In genomic region chr10:1054684-1055083, GRCh38 we compare ENCODE assay signal across 11 cellular contexts. TPM values are rescaled to one million over a fixed set of nuclear protein-coding genes. Genes with fewer than 3 reads are reported as not detected.
DNase-seq lines count a peak whose midpoint lies in the region; ATAC-seq and TF ChIP-seq lines count a peak whose summit lies in the region.
"Had no signal": no experiment of that assay in that cellular context is flagged by ENCODE, and none has a peak within 500 bp of the region (broad histone marks: within the 10 kb centered on the region; RNA-seq: fewer than 3 reads in every experiment).

No MANE protein-coding gene starts in this region.

- peaks cover 25% of the 10 kb centered on the region for H3K4me1 Mint-ChIP-seq in MCF 10A (ENCODE audit: insufficient read depth, unreplicated experiment)
- peaks cover 74% of the 10 kb centered on the region for H3K4me1 Mint-ChIP-seq in activated B cell treated with CpG ODN at 0.5 μM for 24 hours
- peaks cover 36% of the 10 kb centered on the region for H3K4me1 Mint-ChIP-seq in glutamatergic neuron (ENCODE audit: low read depth, unreplicated experiment)

- no peaks in the 10 kb centered on the region for H3K27me3 ChIP-seq in breast epithelium
- no peaks in the 10 kb centered on the region for H3K27me3 ChIP-seq in thoracic aorta (replicated peaks; ENCODE audit: insufficient read depth)

- TF ChIP-seq CTCF in MCF 10A (IDR thresholded peaks at IDR 0.05; ENCODE audit: unreplicated experiment), result no peak
- TF ChIP-seq CTCF in breast epithelium (IDR thresholded peaks at IDR 0.05), result no peak
- TF ChIP-seq CTCF in activated B cell treated with CpG ODN at 0.5 μM for 24 hours (IDR thresholded peaks at IDR 0.05), result no peak
- no peak for TF ChIP-seq CTCF in glutamatergic neuron (IDR thresholded peaks at IDR 0.05; ENCODE audit: partially characterized antibody, unreplicated experiment)
- TF ChIP-seq CTCF in thoracic aorta (IDR thresholded peaks at IDR 0.05), result no peak

- DNase-seq in MCF 10A (ENCODE audit: unreplicated experiment) (peak; percentile 55), breast epithelium (ENCODE audit: low spot score in 2 of 2) (no peak), activated B cell treated with CpG ODN at 0.5 μM for 24 hours (no peak), glutamatergic neuron (no peak), thoracic aorta (ENCODE audit: low spot score) (no peak), G401 (ENCODE audit: low spot score) (no peak)
- DNase-seq: DMS79 treated with DMSO at 0.1 percent for 48 hours; NCI-H146; stimulated activated CD4-positive, alpha-beta T cell treated with anti-CD3 and anti-CD28 coated beads, Interleukin-15, amount 100 ng/mL, for 24 hours had no signal

- H3K36me3 Mint-ChIP-seq in MCF 10A (ENCODE audit: insufficient read depth, unreplicated experiment), result peaks cover 21% of the 10 kb centered on the region
- peaks cover 53% of the 10 kb centered on the region for H3K36me3 Mint-ChIP-seq in activated B cell treated with CpG ODN at 0.5 μM for 24 hours (ENCODE audit: low read depth)
- H3K36me3 Mint-ChIP-seq in glutamatergic neuron (ENCODE audit: unreplicated experiment), result no peaks in the 10 kb centered on the region

- H3K4me1 ChIP-seq in breast epithelium (peaks cover 0 to 13% of the 10 kb centered on the region in 2 donors), thoracic aorta (ENCODE audit: control insufficient read depth in 1 of 2, low read depth in 2 of 2) (peaks cover 24 to 54% of the 10 kb centered on the region in 2 donors)

- H3K9me3 ChIP-seq in breast epithelium (no peaks in the 10 kb centered on the region), thoracic aorta (no peaks in the 10 kb centered on the region)

- H3K4me3 Mint-ChIP-seq in MCF 10A (ENCODE audit: unreplicated experiment) (peak overlapping the region; percentile 99), activated B cell treated with CpG ODN at 0.5 μM for 24 hours (peak overlapping the region; percentile 62), glutamatergic neuron (ENCODE audit: unreplicated experiment) (peak overlapping the region; percentile 95)

- H3K36me3 ChIP-seq in breast epithelium (no peaks in the 10 kb centered on the region), thoracic aorta (no peaks in the 10 kb centered on the region)

- POLR2A ChIA-PET in MCF 10A (lab: Yijun Ruan, JAX), result interaction anchor here (0.6 to 11.5 kb wide), 6 partner anchors 11 to 681 kb away, joined by 3 to 217 read pairs (median 15); partner anchors contain the start of gene GTPBP4
- POLR2A ChIA-PET in activated B cell treated with CpG ODN at 0.5 μM for 24 hours (lab: Charles Lee), result no interaction called here

- intact Hi-C loops in MCF 10A (cut with micrococcal nuclease) (no loop called here), breast epithelium (cut with DNase I; ENCODE audit: low total_unique reads) (no loop called here), activated B cell treated with CpG ODN at 0.5 μM for 24 hours (cut with micrococcal nuclease) (loop anchor here (5.0 kb wide), 1 partner anchor 917 kb away; the partner anchor contains the start of gene ZMYND11)

- H3K9me3 Mint-ChIP-seq in MCF 10A (ENCODE audit: unreplicated experiment), result no peaks in the 10 kb centered on the region
- no peaks in the 10 kb centered on the region for H3K9me3 Mint-ChIP-seq in activated B cell treated with CpG ODN at 0.5 μM for 24 hours
- H3K9me3 Mint-ChIP-seq in glutamatergic neuron (ENCODE audit: unreplicated experiment), result peaks cover 3% of the 10 kb centered on the region

- H3K4me3 ChIP-seq in breast epithelium (peak overlapping the region in 1 of 3 donors; percentile 93), thoracic aorta (peak overlapping the region; percentile 92)

- CTCF ChIA-PET in MCF 10A (lab: Yijun Ruan, JAX), result interaction anchor here (0.9 kb wide), 1 partner anchor 11 kb away, joined by 7 read pairs; no protein-coding TSS in a partner anchor
- CTCF ChIA-PET in activated B cell treated with CpG ODN at 0.5 μM for 24 hours (lab: Charles Lee), result no interaction called here

- ATAC-seq in activated B cell treated with CpG ODN at 0.5 μM for 24 hours (ENCODE audit: low read depth) (no peak), thoracic aorta (ENCODE audit: insufficient number of reproducible peaks, low FRiP score, low read depth) (no peak), GM19452 (IDR thresholded peaks at IDR 0.05; ENCODE audit: unreplicated experiment) (no peak), GM19023 (IDR thresholded peaks at IDR 0.05; ENCODE audit: unreplicated experiment) (no peak)

- BruUV-seq in MCF 10A (replicated peaks; lab: Mats Ljungman, UMichigan), result no TSS peak

- H3K27me3 Mint-ChIP-seq in MCF 10A (ENCODE audit: insufficient read depth, unreplicated experiment) (no peaks in the 10 kb centered on the region), activated B cell treated with CpG ODN at 0.5 μM for 24 hours (no peaks in the 10 kb centered on the region), glutamatergic neuron (ENCODE audit: unreplicated experiment) (peaks cover 6% of the 10 kb centered on the region)

- in situ Hi-C loops in G401 (cut with HindIII; ENCODE audit: low sequenced_read_pairs), result no loop called here

- H3K27ac ChIP-seq in breast epithelium (no peak overlapping the region), thoracic aorta (peak overlapping the region in 1 of 2 donors; percentile 98)

- H3K27ac Mint-ChIP-seq in MCF 10A (ENCODE audit: low read depth, unreplicated experiment), result peak overlapping the region; percentile 95
- H3K27ac Mint-ChIP-seq in activated B cell treated with CpG ODN at 0.5 μM for 24 hours, result peak overlapping the region; percentile 46
- H3K27ac Mint-ChIP-seq in glutamatergic neuron (ENCODE audit: unreplicated experiment), result no peak overlapping the region

- TF ChIP-seq POLR2A in breast epithelium (IDR thresholded peaks at IDR 0.05), result no peak

RNA-seq across cellular contexts. Expression of gene WDR37, which starts 1.5 kb away (rescaled TPM):
- total RNA-seq in MCF 10A (2022), result 14.2 and 18.2 TPM in 2 replicates
- 10 to 100 TPM; 13.9 to 18.0 (median 14.4) TPM for total RNA-seq in breast epithelium
- 16.2 and 20.0 TPM in 2 replicates for total RNA-seq in activated B cell treated with CpG ODN at 0.5 μM for 24 hours
- total RNA-seq in glutamatergic neuron (ENCODE audit: unreplicated experiment), result 27.8 TPM
- total RNA-seq in thoracic aorta, result 10 to 100 TPM; 18.3 to 24.6 TPM
- total RNA-seq in G401 (2014; rRNA removed; shearing (Covaris generic)), result 8.7 and 12.6 TPM in 2 replicates

RNA-seq across cellular contexts. Expression of gene IDI1, which starts 5.8 kb away (rescaled TPM):
- total RNA-seq in MCF 10A (2022) (22.2 and 25.1 TPM in 2 replicates), breast epithelium (10 to 100 TPM; 26.2 to 48.4 (median 45.1) TPM), activated B cell treated with CpG ODN at 0.5 μM for 24 hours (75.8 and 79.8 TPM in 2 replicates), glutamatergic neuron (ENCODE audit: unreplicated experiment) (103 TPM), thoracic aorta (10 to 100 TPM; 19.2 to 26.7 TPM)
- total RNA-seq in G401 (2014; rRNA removed; shearing (Covaris generic)), result 101 and 134 TPM in 2 replicates

RNA-seq across cellular contexts. Expression of gene IDI2, which starts 29.0 kb away (rescaled TPM):
- total RNA-seq in MCF 10A (2022) (not detected in 2 replicates), breast epithelium (not detected), activated B cell treated with CpG ODN at 0.5 μM for 24 hours (not detected in 2 replicates), glutamatergic neuron (ENCODE audit: unreplicated experiment) (not detected), thoracic aorta (not detected)
- not detected in 2 replicates for total RNA-seq in G401 (2014; rRNA removed; shearing (Covaris generic))
